In the genomic region with DNA sequence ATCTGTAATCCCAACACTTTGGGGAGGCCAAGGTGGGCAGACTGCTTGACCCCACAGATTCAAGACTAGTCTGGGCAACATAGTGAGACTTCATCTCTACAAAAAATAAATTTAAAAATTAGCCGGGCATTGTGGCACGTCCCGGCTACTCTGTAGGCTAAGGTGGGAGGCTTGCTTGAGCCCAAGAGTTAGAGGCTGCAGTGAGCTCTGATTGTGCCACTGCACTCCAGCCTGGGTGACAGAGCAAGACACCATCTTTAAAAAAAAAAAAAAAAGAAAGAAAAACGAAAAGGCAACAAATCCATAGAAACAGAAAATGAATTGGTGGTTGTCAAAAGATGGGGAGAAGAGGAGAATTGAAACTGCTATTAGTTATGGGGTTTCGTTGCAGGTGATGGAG, we compare ENCODE assay signal across 19 cellular contexts. TPM values are rescaled to one million over a fixed set of nuclear protein-coding genes. Genes with fewer than 3 reads are reported as not detected.
A peak's percentile ranks its signal among the peaks of the same experiment; 100 is the strongest.
DNase-seq lines count a peak whose midpoint lies in the region; ATAC-seq, FAIRE-seq and TF ChIP-seq lines count a peak whose summit lies in the region.
"Had no signal": no experiment of that assay in that cellular context is flagged by ENCODE, and none has a peak within 500 bp of the region (broad histone marks: within the 10 kb centered on the region; RNA-seq: fewer than 3 reads in every experiment).

No MANE protein-coding gene starts in this region.

- TF ChIP-seq POLR2A in IMR-90 (IDR thresholded peaks at IDR 0.05; ENCODE audit: low read depth, low read length), result no peak
- TF ChIP-seq POLR2A in K562 (conservative IDR thresholded peaks at IDR 0.05), result no peak

- CTCF ChIA-PET in HEK293 (lab: Yijun Ruan, JAX) (interaction anchor here (0.6 kb wide), 1 partner anchor 283 kb away, joined by 3 read pairs; no protein-coding TSS in a partner anchor), IMR-90 (lab: Yijun Ruan, JAX) (no interaction called here), K562 (lab: Yijun Ruan, JAX; ENCODE audit: low intra/inter-chr PET ratio) (interaction anchor here (0.7 kb wide), 1 partner anchor 26 kb away, joined by 4 read pairs; no protein-coding TSS in a partner anchor)

- BruUV-seq in IMR-90 (replicated peaks; lab: Mats Ljungman, UMichigan) (no TSS peak), K562 (replicated peaks; lab: Mats Ljungman, UMichigan) (no TSS peak)

- H3K9me1 ChIP-seq in IMR-90 (ENCODE audit: insufficient read depth, low read length) (no peaks in the 10 kb centered on the region; the same call in 1 of the 2 replicates), K562 (ENCODE audit: control insufficient read depth, insufficient read depth, low read length) (no peaks in the 10 kb centered on the region)

- H2BK120ac ChIP-seq in IMR-90 (ENCODE audit: low read depth, low read length), result no peak overlapping the region

- POLR2A ChIA-PET in HEK293 (lab: Yijun Ruan, JAX) (no interaction called here), IMR-90 (lab: Charles Lee; ENCODE audit: unreplicated experiment) (no interaction called here), K562 (lab: Yijun Ruan, JAX) (interaction anchor here (0.6 kb wide), 1 partner anchor 1566 kb away, joined by 3 read pairs; no protein-coding TSS in a partner anchor)

- peaks cover 25 to 47% of the 10 kb centered on the region in 2 experiments for H3K79me1 ChIP-seq in IMR-90 (ENCODE audit: low read depth in 1 of 2, low read length in 2 of 2)

- H3K36me3 ChIP-seq in HEK293 (ENCODE audit: control insufficient read depth in 2 of 2, insufficient read depth in 1 of 2, low read length in 2 of 2) (peaks cover 39 to 72% of the 10 kb centered on the region in 2 experiments), IMR-90 (ENCODE audit: control insufficient read depth, insufficient read depth, low read length) (peaks cover 21% of the 10 kb centered on the region), K562 (ENCODE audit: control insufficient read depth, insufficient read depth, low read length) (peaks cover 38% of the 10 kb centered on the region; the same call in 2 of the 3 replicates)

- no peak overlapping the region for H2BK20ac ChIP-seq in IMR-90 (ENCODE audit: low read depth, low read length)

- H3K9ac ChIP-seq in IMR-90 (ENCODE audit: low read depth, low read length) (no peak overlapping the region), K562 (ENCODE audit: insufficient read depth in 1 of 2, low read depth in 2 of 2, low read length in 2 of 2) (no peak overlapping the region)
- H3K9ac ChIP-seq: GM23248 had no signal

- H2BK15ac ChIP-seq in IMR-90 (ENCODE audit: low read depth, low read length), result no peak overlapping the region

- H3K4me3 Mint-ChIP-seq in stimulated activated effector memory CD8-positive, alpha-beta T cell treated with anti-CD3 and anti-CD28 coated beads, Interleukin-12 subunit alpha, Interleukin-12 subunit beta, amount 100 ng/mL, for 72 hours, result no peak overlapping the region
- H3K4me3 Mint-ChIP-seq: CD4-positive, alpha-beta memory T cell had no signal

- dilution Hi-C loops in IMR-90 (cut with HindIII; ENCODE audit: low sequenced_read_pairs, unreplicated experiment), result no loop called here

- H2BK5ac ChIP-seq in IMR-90 (ENCODE audit: low read depth, low read length, poor library complexity, severe bottlenecking), result no peak overlapping the region

- H3K79me2 ChIP-seq in K562 (ENCODE audit: control insufficient read depth, insufficient read depth, low read length), result peaks cover 22% of the 10 kb centered on the region

- no peak overlapping the region for H3K14ac ChIP-seq in IMR-90 (replicated peaks; ENCODE audit: low read depth, low read length)

- no peak for FAIRE-seq in K562 (lab: Jason Lieb, UNC)
- FAIRE-seq: GM12891, GM18507, H1 had no signal

- H4K91ac ChIP-seq in IMR-90 (ENCODE audit: insufficient read depth, low read depth, low read length), result no peak overlapping the region

- intact Hi-C loops in IMR-90 (cut with micrococcal nuclease) (no loop called here), K562 (cut with micrococcal nuclease) (no loop called here)

- no peak overlapping the region for H3K18ac ChIP-seq in IMR-90 (ENCODE audit: low read depth, low read length)

- WGBS in IMR-90 (ENCODE audit: extremely low coverage in 2 of 2, insufficient read length in 1 of 2), 2 experiments, result no CpG with 5 or more reads among the region's 5 CpGs
- 94% methylated on average over 2 of the region's 5 CpGs for WGBS in K562 (ENCODE audit: insufficient coverage, low coverage, missing lambda C conversion rate)

- H3K4me2 ChIP-seq in IMR-90 (ENCODE audit: low read depth, low read length), result no peak overlapping the region
- no peak overlapping the region for H3K4me2 ChIP-seq in K562 (ENCODE audit: insufficient read depth, low read length)

- H3K4ac ChIP-seq in IMR-90 (ENCODE audit: low read depth, low read length), result no peak overlapping the region

- in situ Hi-C loops in IMR-90 (cut with MboI; ENCODE audit: low sequenced_read_pairs) (no loop called here), K562 (cut with MboI) (no loop called here)

- DNase-seq in IMR-90 (no peak), K562 (ENCODE audit: extremely low read depth in 1 of 4, low spot score in 3 of 4) (no peak), HK-2 (ENCODE audit: unreplicated experiment) (no peak)
- DNase-seq in stimulated activated effector memory CD8-positive, alpha-beta T cell treated with anti-CD3 and anti-CD28 coated beads, Interleukin-12 subunit alpha, Interleukin-12 subunit beta, amount 100 ng/mL, for 72 hours (ENCODE audit: low spot score in 2 of 2), result peak in 1 of 2 donors; percentile 15
- DNase-seq: C1 segment of cervical spinal cord; Calu3; CD4-positive, alpha-beta memory T cell; COR-L47; DMS53; DMS79 treated with DMSO at 0.1 percent for 48 hours; GF-D8; GM23248; H7; HCEC 1CT had no signal

- no peak for TF ChIP-seq CTCF in HEK293 (tag by site-specific recombination; IDR thresholded peaks at IDR 0.05)
- TF ChIP-seq CTCF in IMR-90 (conservative IDR thresholded peaks at IDR 0.05; ENCODE audit: low read depth, low read length), result no peak
- TF ChIP-seq CTCF in K562 (IDR thresholded peaks at IDR 0.05 in 2 of 3, conservative IDR thresholded peaks at IDR 0.05 in 1 of 3; ENCODE audit: insufficient read depth in 2 of 3, low read depth in 1 of 3, low read length in 3 of 3), result no peak

- ATAC-seq in IMR-90 (ENCODE audit: low read depth) (no peak), K562 (no peak), GM21529 (IDR thresholded peaks at IDR 0.05; ENCODE audit: unreplicated experiment) (no peak)
- ATAC-seq in stimulated activated effector memory CD8-positive, alpha-beta T cell treated with anti-CD3 and anti-CD28 coated beads, Interleukin-12 subunit alpha, Interleukin-12 subunit beta, amount 100 ng/mL, for 72 hours, result no peak

- H4K5ac ChIP-seq in IMR-90 (ENCODE audit: low read depth, low read length), result no peak overlapping the region

- H3K9me3 Mint-ChIP-seq in stimulated activated effector memory CD8-positive, alpha-beta T cell treated with anti-CD3 and anti-CD28 coated beads, Interleukin-12 subunit alpha, Interleukin-12 subunit beta, amount 100 ng/mL, for 72 hours, result no peaks in the 10 kb centered on the region
- H3K9me3 Mint-ChIP-seq: CD4-positive, alpha-beta memory T cell had no signal

- TF ChIP-seq EP300 in K562 (IDR thresholded peaks at IDR 0.05; ENCODE audit: low read length), result no peak

- H4K8ac ChIP-seq in IMR-90 (ENCODE audit: low read depth in 2 of 2, low read length in 2 of 2), result no peak overlapping the region

- H3K9me3 ChIP-seq in HEK293 (ENCODE audit: control insufficient read depth, insufficient read depth, low read depth, low read length), result no peaks in the 10 kb centered on the region
- no peaks in the 10 kb centered on the region for H3K9me3 ChIP-seq in IMR-90 (ENCODE audit: control insufficient read depth, insufficient read depth, low read length)
- no peaks in the 10 kb centered on the region for H3K9me3 ChIP-seq in K562 (replicated peaks; ENCODE audit: control insufficient read depth, insufficient read depth, low read depth, low read length)

- H2AK5ac ChIP-seq in IMR-90 (ENCODE audit: low read depth, low read length), result no peak overlapping the region

- H3K27ac Mint-ChIP-seq in stimulated activated effector memory CD8-positive, alpha-beta T cell treated with anti-CD3 and anti-CD28 coated beads, Interleukin-12 subunit alpha, Interleukin-12 subunit beta, amount 100 ng/mL, for 72 hours, result peak overlapping the region; percentile 17

- peaks cover 97% of the 10 kb centered on the region for H3K36me3 Mint-ChIP-seq in stimulated activated effector memory CD8-positive, alpha-beta T cell treated with anti-CD3 and anti-CD28 coated beads, Interleukin-12 subunit alpha, Interleukin-12 subunit beta, amount 100 ng/mL, for 72 hours

- H3K27me3 ChIP-seq in IMR-90 (ENCODE audit: control insufficient read depth, insufficient read depth, low read length) (no peaks in the 10 kb centered on the region), K562 (ENCODE audit: control insufficient read depth in 2 of 2, insufficient read depth in 2 of 2, low read length in 2 of 2) (no peaks in the 10 kb centered on the region)

- no peak overlapping the region for H2AK9ac ChIP-seq in IMR-90 (replicated peaks; ENCODE audit: low read depth, low read length, poor library complexity)

- H4K20me1 ChIP-seq in IMR-90 (ENCODE audit: insufficient read depth, low read length), result peaks cover 16% of the 10 kb centered on the region; the same call in 1 of the 2 replicates
- no peaks in the 10 kb centered on the region for H4K20me1 ChIP-seq in K562 (replicated peaks; ENCODE audit: control insufficient read depth, insufficient read depth, low read length)

- peaks cover 24% of the 10 kb centered on the region for H3K4me1 Mint-ChIP-seq in stimulated activated effector memory CD8-positive, alpha-beta T cell treated with anti-CD3 and anti-CD28 coated beads, Interleukin-12 subunit alpha, Interleukin-12 subunit beta, amount 100 ng/mL, for 72 hours

- H2AFZ ChIP-seq in IMR-90 (replicated peaks; ENCODE audit: low read length, poor library complexity), result no peak overlapping the region
- no peak overlapping the region for H2AFZ ChIP-seq in K562 (ENCODE audit: low read depth, low read length)
- H2AFZ ChIP-seq: GM23248 had no signal

- no peak overlapping the region for H3K27ac ChIP-seq in HEK293 (ENCODE audit: extremely low read depth, low read depth, low read length)
- no peak overlapping the region for H3K27ac ChIP-seq in IMR-90 (ENCODE audit: insufficient read depth, low read length)
- H3K27ac ChIP-seq in K562 (ENCODE audit: extremely low read depth, low read depth, low read length), result no peak overlapping the region
- H3K27ac ChIP-seq: GM23248 had no signal

- no peak overlapping the region for H3K4me3 ChIP-seq in HEK293 (ENCODE audit: low read depth, low read length)
- no peak overlapping the region for H3K4me3 ChIP-seq in IMR-90 (ENCODE audit: insufficient read depth, low read depth, low read length)
- no peak overlapping the region for H3K4me3 ChIP-seq in K562
- H3K4me3 ChIP-seq: GM23248 had no signal

- TF ChIP-seq RAD21 in IMR-90 (IDR thresholded peaks at IDR 0.05; ENCODE audit: low read length) (no peak), K562 (CRISPR knock-in tag; conservative IDR thresholded peaks at IDR 0.05 in 1 of 2, IDR thresholded peaks at IDR 0.05 in 1 of 2) (no peak)

- H3K23ac ChIP-seq in IMR-90 (ENCODE audit: low read depth, low read length), result no peak overlapping the region

- H3K4me1 ChIP-seq in HEK293 (ENCODE audit: control insufficient read depth, insufficient read depth, low read length) (no peaks in the 10 kb centered on the region), IMR-90 (ENCODE audit: control insufficient read depth, insufficient read depth, low read length) (no peaks in the 10 kb centered on the region), K562 (replicated peaks in 1 of 2; ENCODE audit: control insufficient read depth in 2 of 2, insufficient read depth in 2 of 2, low read length in 2 of 2) (no peaks in the 10 kb centered on the region; a peak in 1 of 5 replicates)

- H3K56ac ChIP-seq in IMR-90 (ENCODE audit: extremely low read depth, insufficient read depth, low read length), result no peak overlapping the region

RNA-seq across cellular contexts. Expression of gene NCOR1, which starts 27.7 kb away (rescaled TPM):
- total RNA-seq in IMR-90 (2012; rRNA removed), result 78.0 and 80.3 TPM in 2 replicates
- polyA plus RNA-seq in IMR-90 (2012; rRNA removed), result 54.5 and 56.5 TPM in 2 replicates
- polyA plus RNA-seq in IMR-90 (2012; cell fraction: cytosol; rRNA removed), result 26.7 and 39.9 TPM in 2 replicates
- 54.3 and 72.4 TPM in 2 replicates for polyA plus RNA-seq in IMR-90 (2012; cell fraction: nucleus; rRNA removed; ENCODE audit: low replicate concordance)
- 137 and 320 TPM in 2 replicates for total RNA-seq in K562 (2011; cell fraction: chromatin; rRNA removed; ENCODE audit: low replicate concordance)
- total RNA-seq in K562 (2011; cell fraction: nucleolus; rRNA removed), result 51.0 and 77.2 TPM in 2 replicates
- 110 and 139 TPM in 2 replicates for total RNA-seq in K562 (2011; cell fraction: nucleoplasm; rRNA removed)
- 50.9 and 53.9 TPM in 2 replicates for total RNA-seq in K562 (2014; rRNA removed)
- 52.5 and 56.8 TPM in 2 replicates for total RNA-seq in K562 (2014; rRNA removed; fragmentation: Illumina TruSeq; extraction: Trizol)
- total RNA-seq in K562 (2015; rRNA removed; fragmentation: Illumina TruSeq; extraction: Trizol), result 54.9 and 57.4 TPM in 2 replicates
- total RNA-seq in K562 (2021), result 62.1 and 66.5 TPM in 2 replicates
- 59.3 and 64.5 TPM in 2 replicates for polyA plus RNA-seq in K562 (2011; rRNA removed)
- 58.3 and 89.8 TPM in 2 replicates for polyA plus RNA-seq in K562 (2011; cell fraction: cytosol; rRNA removed)
- 66.7 and 77.7 TPM in 2 replicates for polyA plus RNA-seq in K562 (2011; cell fraction: nucleus; rRNA removed)
- polyA plus RNA-seq in K562 (2012), result 34.2 and 40.0 TPM in 2 replicates
- 48.7 and 49.8 TPM in 2 replicates for polyA plus RNA-seq in K562 (2014; fragmentation: Illumina TruSeq; extraction: Trizol)
- 10 to 100 TPM; 20.2 to 35.3 TPM for polyA plus RNA-seq in K562 (2014; fragmentation: Nextera tagmentation; extraction: Ambion mirVana)
- polyA plus RNA-seq in K562 (2014; rRNA removed), result 37.5 and 40.1 TPM in 2 replicates
- polyA minus RNA-seq in K562 (2011; rRNA and poly(A)+ RNA removed), result 155 and 172 TPM in 2 replicates
- 47.7 and 57.5 TPM in 2 replicates for polyA minus RNA-seq in K562 (2011; cell fraction: cytosol; rRNA and poly(A)+ RNA removed)
- 58.2 and 97.3 TPM in 2 replicates for polyA minus RNA-seq in K562 (2011; cell fraction: nucleus; rRNA and poly(A)+ RNA removed)

RNA-seq across cellular contexts. Expression of gene PIGL, which starts 29.4 kb away (rescaled TPM):
- total RNA-seq in IMR-90 (2012; rRNA removed) (17.5 and 17.9 TPM in 2 replicates), K562 (2014; rRNA removed) (23.6 and 26.4 TPM in 2 replicates), K562 (2014; rRNA removed; fragmentation: Illumina TruSeq; extraction: Trizol) (22.7 and 24.5 TPM in 2 replicates), K562 (2015; rRNA removed; fragmentation: Illumina TruSeq; extraction: Trizol) (19.9 and 20.7 TPM in 2 replicates), K562 (2021) (27.7 and 29.6 TPM in 2 replicates)
- polyA plus RNA-seq in IMR-90 (2012; rRNA removed) (25.3 and 29.5 TPM in 2 replicates), K562 (2011; rRNA removed) (43.4 and 53.0 TPM in 2 replicates), K562 (2014; fragmentation: Illumina TruSeq; extraction: Trizol) (25.6 and 26.5 TPM in 2 replicates), K562 (2014; fragmentation: Nextera tagmentation; extraction: Ambion mirVana) (10 to 100 TPM; 54.2 to 55.3 TPM), K562 (2014; rRNA removed) (34.2 and 39.1 TPM in 2 replicates)
- polyA plus RNA-seq in IMR-90 (2012; cell fraction: cytosol; rRNA removed), result 6.8 and 10.2 TPM in 2 replicates
- polyA plus RNA-seq in IMR-90 (2012; cell fraction: nucleus; rRNA removed; ENCODE audit: low replicate concordance), result 205 and 279 TPM in 2 replicates
- 121 and 141 TPM in 2 replicates for total RNA-seq in K562 (2011; cell fraction: chromatin; rRNA removed; ENCODE audit: low replicate concordance)
- total RNA-seq in K562 (2011; cell fraction: nucleolus; rRNA removed), result 109 and 111 TPM in 2 replicates
- total RNA-seq in K562 (2011; cell fraction: nucleoplasm; rRNA removed), result 115 and 144 TPM in 2 replicates
- 25.8 and 37.0 TPM in 2 replicates for polyA plus RNA-seq in K562 (2011; cell fraction: cytosol; rRNA removed)
- 236 and 238 TPM in 2 replicates for polyA plus RNA-seq in K562 (2011; cell fraction: nucleus; rRNA removed)
- 16.5 and 22.9 TPM in 2 replicates for polyA plus RNA-seq in K562 (2012)
- 23.3 and 27.9 TPM in 2 replicates for polyA minus RNA-seq in K562 (2011; rRNA and poly(A)+ RNA removed)
- polyA minus RNA-seq in K562 (2011; cell fraction: cytosol; rRNA and poly(A)+ RNA removed), result 10.3 and 11.0 TPM in 2 replicates
- 28.1 and 40.4 TPM in 2 replicates for polyA minus RNA-seq in K562 (2011; cell fraction: nucleus; rRNA and poly(A)+ RNA removed)
